In genomic region chr19:46515879-46516350, GRCh38 we compare ENCODE assay signal across 8 cellular contexts. TPM values are rescaled to one million over a fixed set of nuclear protein-coding genes. Genes with fewer than 3 reads are reported as not detected.
DNase-seq lines count a peak whose midpoint lies in the region; ATAC-seq and TF ChIP-seq lines count a peak whose summit lies in the region.

No MANE protein-coding gene starts in this region.

- DNase-seq in AG08396 (ENCODE audit: low spot score): peak; percentile 75
- DNase-seq in GM06990 (ENCODE audit: extremely low read depth, insufficient read length): no peak
- peak; percentile 23 for DNase-seq in NCI-H748 treated with DMSO at 0.1 percent for 48 hours (lab: John Stamatoyannopoulos, UW)
- DNase-seq in astrocyte of the hippocampus (ENCODE audit: low read depth, low spot score): peak; percentile 51
- DNase-seq in left colon: no peak
- DNase-seq in SHP77 treated with DMSO at 0.1 percent for 48 hours (lab: John Stamatoyannopoulos, UW): no peak

- no peaks in the 10 kb centered on the region for H3K36me3 ChIP-seq in GM06990 (ENCODE audit: control insufficient read depth, insufficient read depth, low read length)

- H3K27me3 ChIP-seq in GM06990 (replicated peaks; ENCODE audit: control insufficient read depth, insufficient read depth, low read length): no peaks in the 10 kb centered on the region

- TF ChIP-seq CTCF in GM06990 (IDR thresholded peaks at IDR 0.05; ENCODE audit: insufficient read depth, low read length, poor library complexity, severe bottlenecking): peak; percentile 75

- no peak overlapping the region for H3K4me3 ChIP-seq in GM06990 (replicated peaks; ENCODE audit: low read depth, low read length)

- ATAC-seq in left colon (peak; percentile 40), GM19328 (IDR thresholded peaks at IDR 0.05; ENCODE audit: unreplicated experiment) (no peak), GM18858 (IDR thresholded peaks at IDR 0.05; ENCODE audit: unreplicated experiment) (no peak)

- intact Hi-C loops in left colon (cut with DNase I, micrococcal nuclease): loop anchor here in 1 of 2 donors (10.0 kb wide), 1 partner anchor 111 kb away; no protein-coding TSS in a partner anchor

RNA-seq across cellular contexts. Expression of gene PNMA8B, which starts 20.2 kb away (rescaled TPM):
- total RNA-seq in left colon: under 1 TPM; 0.21 to 0.61 TPM

RNA-seq across cellular contexts. Expression of gene PNMA8A, which starts 44.6 kb away (rescaled TPM):
- total RNA-seq in left colon: 1 to 10 TPM in 1 of 2 donors, under 1 TPM in 1; 0.24 to 1.1 TPM

Comparison
In these comparisons a context has a peak if more than half of its experiments do, and no peak if none do; other contexts are left out.
1. DNase-seq: peak in AG08396 (single experiment), NCI-H748 treated with DMSO at 0.1 percent for 48 hours (single experiment) and astrocyte of the hippocampus (single experiment); none in GM06990 (single experiment), left colon (0 of 2) and SHP77 treated with DMSO at 0.1 percent for 48 hours (single experiment).